Comparison of ENCODE assay signal across 8 cellular contexts in the genomic region with DNA sequence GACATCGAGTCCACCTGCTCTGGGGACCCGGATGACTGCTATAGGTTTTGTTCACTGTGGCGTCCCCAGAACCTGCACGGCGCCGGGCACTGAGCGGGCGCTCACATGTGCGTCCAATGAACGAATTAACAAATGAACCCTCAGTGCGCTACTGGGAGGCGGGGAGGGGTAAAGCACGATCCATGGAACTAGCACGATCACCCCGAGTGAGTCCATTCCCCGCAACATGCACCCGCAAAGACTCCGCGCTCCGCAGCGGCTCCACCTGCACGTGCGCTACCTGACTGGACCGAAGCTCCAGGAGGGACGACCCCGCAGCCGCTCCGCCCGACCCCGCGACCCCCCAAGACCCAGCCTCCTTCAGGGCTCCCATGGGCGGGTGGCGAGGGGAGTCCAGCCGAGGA. TPM values are rescaled to one million over a fixed set of nuclear protein-coding genes. Genes with fewer than 3 reads are reported as not detected.
DNase-seq lines count a peak whose midpoint lies in the region; ATAC-seq, FAIRE-seq and TF ChIP-seq lines count a peak whose summit lies in the region.

No MANE protein-coding gene starts in this region.

- H2AFZ ChIP-seq in IMR-90 (replicated peaks; ENCODE audit: low read length, poor library complexity) = peak overlapping the region; percentile 100
- H2AFZ ChIP-seq in endothelial cell of umbilical vein (ENCODE audit: low read depth, low read length) = peak overlapping the region; percentile 83

- H3K9me3 ChIP-seq in IMR-90 (ENCODE audit: control insufficient read depth, insufficient read depth, low read length) (no peaks in the 10 kb centered on the region), endothelial cell of umbilical vein (replicated peaks; ENCODE audit: control insufficient read depth, insufficient read depth, low read length) (no peaks in the 10 kb centered on the region), thymus (ENCODE audit: control insufficient read depth) (no peaks in the 10 kb centered on the region)

- peak overlapping the region; percentile 69 to 99; a peak in 3 of 4 replicates for H4K8ac ChIP-seq in IMR-90 (ENCODE audit: low read depth in 2 of 2, low read length in 2 of 2)

- no peak for TF ChIP-seq CTCF in IMR-90 (conservative IDR thresholded peaks at IDR 0.05; ENCODE audit: low read depth, low read length)
- no peak for TF ChIP-seq CTCF in WTC11 (IDR thresholded peaks at IDR 0.05)
- TF ChIP-seq CTCF in endothelial cell of umbilical vein (IDR thresholded peaks at IDR 0.05; ENCODE audit: extremely low read depth in 1 of 2, insufficient read depth in 1 of 2, low read depth in 1 of 2, low read length in 2 of 2) = no peak

- H3K56ac ChIP-seq in IMR-90 (ENCODE audit: extremely low read depth, insufficient read depth, low read length) = no peak overlapping the region; the same call in 1 of the 2 replicates

- H3K27me3 ChIP-seq in IMR-90 (ENCODE audit: control insufficient read depth, insufficient read depth, low read length) = no peaks in the 10 kb centered on the region
- H3K27me3 ChIP-seq in endothelial cell of umbilical vein (ENCODE audit: control insufficient read depth in 2 of 2, insufficient read depth in 2 of 2, low read length in 2 of 2) = no peaks in the 10 kb centered on the region
- no peaks in the 10 kb centered on the region for H3K27me3 ChIP-seq in thymus (ENCODE audit: control insufficient read depth, insufficient read depth)

- no peak overlapping the region for H2BK120ac ChIP-seq in IMR-90 (ENCODE audit: low read depth, low read length)

- H3K23ac ChIP-seq in IMR-90 (ENCODE audit: low read depth, low read length) = peak overlapping the region; percentile 81; the same call in 1 of the 2 replicates

- peak overlapping the region; percentile 65 for H3K4ac ChIP-seq in IMR-90 (ENCODE audit: low read depth, low read length)

- H4K5ac ChIP-seq in IMR-90 (ENCODE audit: low read depth, low read length) = no peak overlapping the region

- no peaks in the 10 kb centered on the region for H3K27me3 Mint-ChIP-seq in WTC11 (ENCODE audit: low read depth)
- H3K27me3 Mint-ChIP-seq in naive thymus-derived CD8-positive, alpha-beta T cell = no peaks in the 10 kb centered on the region

- H2BK5ac ChIP-seq in IMR-90 (ENCODE audit: low read depth, low read length, poor library complexity, severe bottlenecking) = peak overlapping the region; percentile 26

- FAIRE-seq in endothelial cell of umbilical vein (lab: Jason Lieb, UNC) = peak; percentile 53

- TF ChIP-seq RAD21 in IMR-90 (IDR thresholded peaks at IDR 0.05; ENCODE audit: low read length) = no peak

- no peak overlapping the region for H2BK20ac ChIP-seq in IMR-90 (ENCODE audit: low read depth, low read length)

- peak overlapping the region; percentile 80 for H2AK9ac ChIP-seq in IMR-90 (replicated peaks; ENCODE audit: low read depth, low read length, poor library complexity)

- POLR2A ChIA-PET in IMR-90 (lab: Charles Lee; ENCODE audit: unreplicated experiment) (no interaction called here), WTC11 (lab: Charles Lee) (no interaction called here), endothelial cell of umbilical vein (lab: Charles Lee) (no interaction called here)
- POLR2A ChIA-PET in naive thymus-derived CD8-positive, alpha-beta T cell (lab: Charles Lee) = interaction anchor here (0.6 to 1.4 kb wide), 8 partner anchors 16 to 554 kb away, joined by 3 to 7 read pairs (median 3); no protein-coding TSS in a partner anchor

- H3K36me3 ChIP-seq in IMR-90 (ENCODE audit: control insufficient read depth, insufficient read depth, low read length) = peaks cover 9% of the 10 kb centered on the region
- peaks cover 0 to 6% of the 10 kb centered on the region in 2 experiments for H3K36me3 ChIP-seq in endothelial cell of umbilical vein (ENCODE audit: control insufficient read depth in 2 of 2, extremely low read depth in 1 of 2, insufficient read depth in 2 of 2, low read length in 2 of 2)
- peaks cover 3% of the 10 kb centered on the region for H3K36me3 ChIP-seq in thymus (ENCODE audit: control insufficient read depth, insufficient read depth)

- DNase-seq in DMS53 (lab: John Stamatoyannopoulos, UW) = peak; percentile 68
- DNase-seq in IMR-90 = no peak
- DNase-seq in WTC11 (ENCODE audit: low spot score) = peak; percentile 34
- DNase-seq in endothelial cell of umbilical vein (ENCODE audit: low read depth, low spot score) = peak; percentile 32
- DNase-seq in naive thymus-derived CD8-positive, alpha-beta T cell = peak in 2 of 10 donors; percentile 23 to 63
- DNase-seq in NCI-H1105 (lab: John Stamatoyannopoulos, UW) = no peak

- H3K36me3 Mint-ChIP-seq in WTC11 = peaks cover 14% of the 10 kb centered on the region
- H3K36me3 Mint-ChIP-seq in naive thymus-derived CD8-positive, alpha-beta T cell = peaks cover 0 to 19% (median 0%) of the 10 kb centered on the region in 3 donors

- H3K27ac Mint-ChIP-seq in WTC11 = peak overlapping the region; percentile 27; the same call in 1 of the 2 replicates
- peak overlapping the region; percentile 55 to 96 (median 92) for H3K27ac Mint-ChIP-seq in naive thymus-derived CD8-positive, alpha-beta T cell

- H3K4me2 ChIP-seq in IMR-90 (ENCODE audit: low read depth, low read length) (peak overlapping the region; percentile 77), endothelial cell of umbilical vein (ENCODE audit: insufficient read depth, low read length) (peak overlapping the region; percentile 85)

- H3K4me1 Mint-ChIP-seq in WTC11 = peaks cover 45% of the 10 kb centered on the region
- peaks cover 20 to 52% (median 42%) of the 10 kb centered on the region in 4 donors for H3K4me1 Mint-ChIP-seq in naive thymus-derived CD8-positive, alpha-beta T cell

- H3K4me1 ChIP-seq in IMR-90 (ENCODE audit: control insufficient read depth, insufficient read depth, low read length) (no peaks in the 10 kb centered on the region; the same call in 1 of the 2 replicates), endothelial cell of umbilical vein (ENCODE audit: control insufficient read depth, extremely low read depth, insufficient read depth, low read length) (peaks cover 14% of the 10 kb centered on the region), thymus (ENCODE audit: control insufficient read depth, insufficient read depth, low read length) (peaks cover 8% of the 10 kb centered on the region)

- no peaks in the 10 kb centered on the region for H3K9me3 Mint-ChIP-seq in WTC11
- no peaks in the 10 kb centered on the region for H3K9me3 Mint-ChIP-seq in naive thymus-derived CD8-positive, alpha-beta T cell

- H3K79me2 ChIP-seq in endothelial cell of umbilical vein (ENCODE audit: control insufficient read depth, insufficient read depth, low read length) = peaks cover 45% of the 10 kb centered on the region

- 0% methylated on average over 4 of the region's 34 CpGs; no CpG with 5 or more reads in 1 of the 2 experiments for WGBS in IMR-90 (ENCODE audit: extremely low coverage in 2 of 2, insufficient read length in 1 of 2), 2 experiments
- WGBS in thymus = 2% methylated on average over 34 of the region's 34 CpGs

- peak overlapping the region; percentile 76 for H3K14ac ChIP-seq in IMR-90 (replicated peaks; ENCODE audit: low read depth, low read length)

- in situ Hi-C loops in IMR-90 (cut with MboI; ENCODE audit: low sequenced_read_pairs) = no loop called here

- peaks cover 26 to 57% of the 10 kb centered on the region in 2 experiments for H3K79me1 ChIP-seq in IMR-90 (ENCODE audit: low read depth in 1 of 2, low read length in 2 of 2)

- CTCF ChIA-PET in IMR-90 (lab: Yijun Ruan, JAX) = interaction anchor here (0.6 kb wide), 1 partner anchor 668 kb away, joined by 3 read pairs; no protein-coding TSS in a partner anchor
- CTCF ChIA-PET in WTC11 (lab: Charles Lee) = interaction anchor here (1.7 kb wide), 1 partner anchor 26 kb away, joined by 6 read pairs; no protein-coding TSS in a partner anchor
- CTCF ChIA-PET in endothelial cell of umbilical vein (lab: Charles Lee) = interaction anchor here (0.5 to 2.1 kb wide), 3 partner anchors 27 to 237 kb away, joined by 3 to 11 read pairs (median 3); no protein-coding TSS in a partner anchor

- intact Hi-C loops in IMR-90 (cut with micrococcal nuclease) = no loop called here
- intact Hi-C loops in endothelial cell of umbilical vein (cut with micrococcal nuclease) = loop anchor here (1.0 kb wide), 2 partner anchors 27 to 40 kb away; no protein-coding TSS in a partner anchor

- no peak overlapping the region for H3K18ac ChIP-seq in IMR-90 (ENCODE audit: low read depth, low read length)

- H3K9me1 ChIP-seq in IMR-90 (ENCODE audit: insufficient read depth, low read length) (peaks cover 14% of the 10 kb centered on the region), endothelial cell of umbilical vein (replicated peaks; ENCODE audit: control insufficient read depth, extremely low read depth, insufficient read depth, low read length) (no peaks in the 10 kb centered on the region)

- H2BK15ac ChIP-seq in IMR-90 (ENCODE audit: low read depth, low read length) = no peak overlapping the region

- no TSS peak for BruUV-seq in IMR-90 (replicated peaks; lab: Mats Ljungman, UMichigan)
- no TSS peak for BruUV-seq in endothelial cell of umbilical vein (replicated peaks; lab: Mats Ljungman, UMichigan)

- TF ChIP-seq POLR2A in IMR-90 (IDR thresholded peaks at IDR 0.05; ENCODE audit: low read depth, low read length) = no peak
- TF ChIP-seq POLR2A in endothelial cell of umbilical vein (IDR thresholded peaks at IDR 0.05; ENCODE audit: low read depth, low read length) = no peak

- peak overlapping the region; percentile 88 for H3K4me3 Mint-ChIP-seq in WTC11
- H3K4me3 Mint-ChIP-seq in naive thymus-derived CD8-positive, alpha-beta T cell = peak overlapping the region; percentile 82 to 95 (median 90)

- ATAC-seq in GM21360 (IDR thresholded peaks at IDR 0.05; ENCODE audit: unreplicated experiment) (peak; percentile 11), IMR-90 (ENCODE audit: low read depth) (peak; percentile 30), WTC11 (peak; percentile 27)
- peak; percentile 26 to 29 for ATAC-seq in naive thymus-derived CD8-positive, alpha-beta T cell

- peak overlapping the region; percentile 33; the same call in 1 of the 2 replicates for H3K27ac ChIP-seq in IMR-90 (ENCODE audit: insufficient read depth, low read length)
- H3K27ac ChIP-seq in endothelial cell of umbilical vein (ENCODE audit: insufficient read depth, low read depth, low read length) = no peak overlapping the region
- no peak overlapping the region for H3K27ac ChIP-seq in thymus (ENCODE audit: low read depth)

- dilution Hi-C loops in IMR-90 (cut with HindIII; ENCODE audit: low sequenced_read_pairs, unreplicated experiment) = no loop called here
- dilution Hi-C loops in endothelial cell of umbilical vein (cut with MboI; ENCODE audit: extremely low pct_ligation_motif_present, low sequenced_read_pairs) = no loop called here

- H3K9ac ChIP-seq in IMR-90 (ENCODE audit: low read depth, low read length) (peak overlapping the region; percentile 70), endothelial cell of umbilical vein (replicated peaks; ENCODE audit: extremely low read depth, insufficient read depth, low read length) (peak overlapping the region; percentile 72)

- H4K20me1 ChIP-seq in IMR-90 (ENCODE audit: insufficient read depth, low read length) = peaks cover 11% of the 10 kb centered on the region
- no peaks in the 10 kb centered on the region for H4K20me1 ChIP-seq in endothelial cell of umbilical vein (replicated peaks; ENCODE audit: control insufficient read depth, extremely low read depth, insufficient read depth, low read length)

- H3K4me3 ChIP-seq in IMR-90 (ENCODE audit: insufficient read depth, low read depth, low read length) (peak overlapping the region; percentile 75), endothelial cell of umbilical vein (replicated peaks in 1 of 3; ENCODE audit: insufficient read depth in 1 of 3, low read depth in 1 of 3, low read length in 3 of 3) (peak overlapping the region; percentile 33 to 96 (median 77)), thymus (ENCODE audit: low read length) (peak overlapping the region; percentile 86)

- no peak overlapping the region for H4K91ac ChIP-seq in IMR-90 (ENCODE audit: insufficient read depth, low read depth, low read length)

- H2AK5ac ChIP-seq in IMR-90 (ENCODE audit: low read depth, low read length) = peak overlapping the region; percentile 48; the same call in 1 of the 2 replicates

RNA-seq across cellular contexts. Expression of a gene that starts 0.5 kb away (rescaled TPM):
- total RNA-seq in IMR-90 (2012; rRNA removed) = 137 and 145 TPM in 2 replicates
- 139 and 172 TPM in 2 replicates for polyA plus RNA-seq in IMR-90 (2012; rRNA removed)
- polyA plus RNA-seq in IMR-90 (2012; cell fraction: cytosol; rRNA removed) = 90.5 and 90.6 TPM in 2 replicates
- polyA plus RNA-seq in IMR-90 (2012; cell fraction: nucleus; rRNA removed; ENCODE audit: low replicate concordance) = 225 and 239 TPM in 2 replicates
- 275 to 290 TPM (median 285 TPM) in 3 replicates for total RNA-seq in WTC11 (2021)
- total RNA-seq in endothelial cell of umbilical vein = 102 and 109 TPM in 2 replicates
- 95.6 and 117 TPM in 2 replicates for polyA plus RNA-seq in endothelial cell of umbilical vein
- 83.7 and 93.3 TPM in 2 replicates for polyA plus RNA-seq in endothelial cell of umbilical vein (2011; cell fraction: cytosol; rRNA removed)
- 220 and 227 TPM in 2 replicates for polyA plus RNA-seq in endothelial cell of umbilical vein (2011; cell fraction: nucleus; rRNA removed)
- 127 and 149 TPM in 2 replicates for polyA plus RNA-seq in endothelial cell of umbilical vein (2012)
- 167 and 174 TPM in 2 replicates for polyA minus RNA-seq in endothelial cell of umbilical vein
- polyA minus RNA-seq in endothelial cell of umbilical vein (2011; cell fraction: cytosol; rRNA and poly(A)+ RNA removed) = 173 TPM
- polyA minus RNA-seq in endothelial cell of umbilical vein (2011; cell fraction: nucleus; rRNA and poly(A)+ RNA removed) = 61.2 and 73.1 TPM in 2 replicates
- 100 to 1,000 TPM; 155 to 158 TPM for total RNA-seq in naive thymus-derived CD8-positive, alpha-beta T cell
- 10 to 100 TPM; 57.1 to 79.1 (median 58.6) TPM for polyA plus RNA-seq in naive thymus-derived CD8-positive, alpha-beta T cell
- 46.5 TPM for polyA plus RNA-seq in thymus

Comparison
In these comparisons a context has a peak if more than half of its experiments do, and no peak if none do; other contexts are left out.
1. DNase-seq: peak in DMS53 (single experiment), WTC11 (single experiment) and endothelial cell of umbilical vein (single experiment); none in IMR-90 (single experiment) and NCI-H1105 (single experiment).
2. Peak in every context shown above with its lines, with median percentiles within 50 percentile points of each other: ATAC-seq and H3K4me3 ChIP-seq.